ENCODE assay signal across 8 cellular contexts in the genomic region with DNA sequence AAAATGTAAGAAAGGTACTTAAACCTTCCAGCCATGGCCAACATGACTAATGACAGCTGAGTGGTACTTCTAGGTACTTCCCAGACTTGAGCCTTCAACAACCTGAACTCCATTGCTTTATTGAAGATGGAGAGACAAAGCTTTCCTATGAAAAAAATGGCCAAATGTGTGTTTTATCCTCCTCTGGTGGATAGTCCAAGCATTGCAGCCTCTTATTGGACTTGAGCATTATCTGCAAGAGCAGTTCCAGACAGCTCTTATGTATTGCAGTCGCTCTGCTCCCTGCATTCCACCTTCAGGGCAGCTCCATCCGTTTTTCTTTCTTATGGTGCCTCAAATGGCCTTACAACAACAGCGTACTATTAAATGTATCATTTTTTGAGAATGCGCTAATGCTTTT.
A peak's percentile ranks its signal among the peaks of the same experiment; 100 is the strongest.
DNase-seq lines count a peak whose midpoint lies in the region; ATAC-seq and TF ChIP-seq lines count a peak whose summit lies in the region.

No MANE protein-coding gene starts in this region.

- H3K27ac Mint-ChIP-seq in neural progenitor cell = no peak overlapping the region

- H3K36me3 Mint-ChIP-seq in neural progenitor cell = no peaks in the 10 kb centered on the region

- H3K9me3 Mint-ChIP-seq in neural progenitor cell = no peaks in the 10 kb centered on the region

- H3K27me3 Mint-ChIP-seq in neural progenitor cell (ENCODE audit: insufficient read depth, low read depth) = no peaks in the 10 kb centered on the region

- H3K9ac ChIP-seq in neural progenitor cell = no peak overlapping the region

- no peaks in the 10 kb centered on the region for H4K20me1 ChIP-seq in neural progenitor cell (ENCODE audit: low read depth)

- H3K4me3 ChIP-seq in neural progenitor cell = no peak overlapping the region

- no peaks in the 10 kb centered on the region for H3K9me3 ChIP-seq in neural progenitor cell (ENCODE audit: low read depth)

- DNase-seq in NCI-H2227 (lab: John Stamatoyannopoulos, UW; ENCODE audit: unreplicated experiment) = peak; percentile 84
- DNase-seq in cerebellar cortex (ENCODE audit: low spot score) = peak; percentile 20
- peak; percentile 59 for DNase-seq in neural progenitor cell (ENCODE audit: low spot score)
- DNase-seq in activated naive CD4-positive, alpha-beta T cell (lab: John Stamatoyannopoulos, UW) = no peak
- DNase-seq in NOMO-1 (lab: John Stamatoyannopoulos, UW; ENCODE audit: unreplicated experiment in 2 of 2) = no peak

- peaks cover 9% of the 10 kb centered on the region for H3K4me1 ChIP-seq in neural progenitor cell

- no peaks in the 10 kb centered on the region for H3K79me2 ChIP-seq in neural progenitor cell (ENCODE audit: low read depth)

- no peaks in the 10 kb centered on the region for H3K27me3 ChIP-seq in neural progenitor cell

- peak; percentile 67 for TF ChIP-seq CTCF in neural progenitor cell (IDR thresholded peaks at IDR 0.05)

- H3K27ac ChIP-seq in neural progenitor cell = no peak overlapping the region

- no peaks in the 10 kb centered on the region for H3F3A ChIP-seq in neural progenitor cell (ENCODE audit: low read depth)

- H3K4me2 ChIP-seq in neural progenitor cell = no peak overlapping the region

- ATAC-seq in GM18499 (IDR thresholded peaks at IDR 0.05; ENCODE audit: insufficient read depth, unreplicated experiment) = peak; percentile 55
- ATAC-seq in HG02870 (IDR thresholded peaks at IDR 0.05; ENCODE audit: unreplicated experiment) = peak; percentile 68
- ATAC-seq in GM21619 (IDR thresholded peaks at IDR 0.05; ENCODE audit: unreplicated experiment) = no peak

- H3K4me1 Mint-ChIP-seq in neural progenitor cell = no peaks in the 10 kb centered on the region

- no peak overlapping the region for H2AFZ ChIP-seq in neural progenitor cell (replicated peaks)

- H3K4me3 Mint-ChIP-seq in neural progenitor cell = no peak overlapping the region

- no peaks in the 10 kb centered on the region for H3K36me3 ChIP-seq in neural progenitor cell

Comparison
In these comparisons a context has a peak if more than half of its experiments do, and no peak if none do; other contexts are left out.
1. DNase-seq: peak in NCI-H2227 (single experiment), cerebellar cortex (single experiment) and neural progenitor cell (single experiment); none in activated naive CD4-positive, alpha-beta T cell (0 of 4) and NOMO-1 (0 of 2).